In the genomic region with DNA sequence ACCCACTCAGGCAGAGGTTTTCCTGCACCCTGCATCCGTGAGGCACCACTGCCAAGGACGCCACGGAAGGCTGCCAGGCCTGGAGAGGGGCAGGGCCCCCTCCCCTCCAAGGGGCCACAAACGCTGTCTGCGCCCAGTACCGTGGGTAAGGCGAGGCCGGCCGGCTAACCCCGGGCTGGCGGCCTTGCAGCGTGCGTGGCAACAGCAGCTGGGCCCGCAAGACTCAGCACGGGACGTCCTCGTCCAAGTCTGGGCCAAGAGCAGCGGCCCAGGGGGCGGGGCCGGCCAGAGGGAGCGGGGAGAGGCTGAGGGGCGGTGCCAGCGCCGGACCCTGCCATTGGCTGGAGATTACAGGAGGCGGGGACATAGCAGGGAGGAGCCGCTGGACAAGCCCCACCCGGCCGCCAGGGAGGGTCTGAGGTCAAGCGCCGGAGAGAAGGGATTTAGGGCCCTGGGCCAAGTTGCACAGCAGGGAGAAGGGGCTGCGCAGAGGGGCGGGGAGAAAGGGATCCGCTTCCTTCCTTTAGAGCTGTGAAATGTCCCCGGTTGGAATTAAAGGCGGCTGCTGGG, we compare ENCODE assay signal across 8 cellular contexts. TPM values are rescaled to one million over a fixed set of nuclear protein-coding genes. Genes with fewer than 3 reads are reported as not detected.
A peak's percentile ranks its signal among the peaks of the same experiment; 100 is the strongest.
DNase-seq lines count a peak whose midpoint lies in the region; ATAC-seq lines count a peak whose summit lies in the region.

No MANE protein-coding gene starts in this region.

- DNase-seq in DMS 273 (lab: John Stamatoyannopoulos, UW; ENCODE audit: unreplicated experiment) = peak; percentile 96
- peak; percentile 95 for DNase-seq in HT-29 (ENCODE audit: low spot score)
- DNase-seq in SW480 (ENCODE audit: low spot score) = peak; percentile 68
- peak; percentile 78 to 92 for DNase-seq in dermis microvascular lymphatic vessel endothelial cell (ENCODE audit: low read depth in 2 of 2)
- DNase-seq in left lobe of liver (ENCODE audit: low spot score) = peak; percentile 99
- DNase-seq in stimulated activated CD4-positive, alpha-beta T cell treated with anti-CD3 and anti-CD28 coated beads, Interleukin-2, amount 100 ng/mL, for 24 hours = peak; percentile 29 to 64
- DNase-seq in CD8-positive, alpha-beta memory T cell = no peak

- peaks cover 7 to 69% (median 11%) of the 10 kb centered on the region in 3 donors for H3K36me3 Mint-ChIP-seq in CD8-positive, alpha-beta memory T cell

- CTCF ChIA-PET in CD8-positive, alpha-beta memory T cell (lab: Charles Lee) = interaction anchor here (17.0 kb wide), 1 partner anchor 23 kb away, joined by 498 read pairs; a partner anchor contains a TSS

- POLR2A ChIA-PET in CD8-positive, alpha-beta memory T cell (lab: Charles Lee) = no interaction called here

- no peaks in the 10 kb centered on the region for H3K9me3 Mint-ChIP-seq in CD8-positive, alpha-beta memory T cell

- no peaks in the 10 kb centered on the region for H3K27me3 Mint-ChIP-seq in CD8-positive, alpha-beta memory T cell

- H3K4me1 ChIP-seq in CD8-positive, alpha-beta memory T cell (ENCODE audit: insufficient read depth, low read length) = no peaks in the 10 kb centered on the region

- H3K36me3 ChIP-seq in CD8-positive, alpha-beta memory T cell (ENCODE audit: insufficient read depth, low read length) = no peaks in the 10 kb centered on the region

- H3K4me1 Mint-ChIP-seq in CD8-positive, alpha-beta memory T cell = peaks cover 0 to 1% (median 0%) of the 10 kb centered on the region in 3 donors

- no peak overlapping the region for H3K27ac ChIP-seq in CD8-positive, alpha-beta memory T cell (ENCODE audit: low read depth, low read length)

- H3K27ac Mint-ChIP-seq in CD8-positive, alpha-beta memory T cell = peak overlapping the region in 2 of 8 donors; percentile 12 to 77

- peak; percentile 100 for ATAC-seq in GM21390 (IDR thresholded peaks at IDR 0.05; ENCODE audit: unreplicated experiment)
- ATAC-seq in left lobe of liver = peak; percentile 74

- H3K27me3 ChIP-seq in CD8-positive, alpha-beta memory T cell (ENCODE audit: insufficient read depth, low read length, poor library complexity, severe bottlenecking) = no peaks in the 10 kb centered on the region

- no peaks in the 10 kb centered on the region for H3K9me3 ChIP-seq in CD8-positive, alpha-beta memory T cell (ENCODE audit: low read length)

- H3K4me3 Mint-ChIP-seq in CD8-positive, alpha-beta memory T cell = no peak overlapping the region

- H3K4me3 ChIP-seq in CD8-positive, alpha-beta memory T cell (ENCODE audit: low read length) = no peak overlapping the region

RNA-seq across cellular contexts. Expression of a gene that starts 16.0 kb away (rescaled TPM):
- 47.7 and 60.8 TPM in 2 replicates for total RNA-seq in HT-29 (2014; rRNA removed; shearing (Covaris generic))
- 11.0 and 19.0 TPM in 2 replicates for total RNA-seq in dermis microvascular lymphatic vessel endothelial cell
- 115 TPM for total RNA-seq in left lobe of liver
- total RNA-seq in CD8-positive, alpha-beta memory T cell = 10 to 100 TPM; 24.2 to 25.3 TPM
- polyA plus RNA-seq in CD8-positive, alpha-beta memory T cell = 23.5 TPM

RNA-seq across cellular contexts. Expression of a gene that starts 31.1 kb away (rescaled TPM):
- 133 and 143 TPM in 2 replicates for total RNA-seq in HT-29 (2014; rRNA removed; shearing (Covaris generic))
- total RNA-seq in dermis microvascular lymphatic vessel endothelial cell (34.5 and 64.1 TPM in 2 replicates), left lobe of liver (39.3 TPM)
- total RNA-seq in CD8-positive, alpha-beta memory T cell = 100 to 1,000 TPM; 151 to 154 TPM
- polyA plus RNA-seq in CD8-positive, alpha-beta memory T cell = 72.2 TPM

RNA-seq across cellular contexts. Expression of a gene that starts 37.9 kb away (rescaled TPM):
- not detected in 2 replicates for total RNA-seq in HT-29 (2014; rRNA removed; shearing (Covaris generic))
- total RNA-seq in dermis microvascular lymphatic vessel endothelial cell (not detected in 2 replicates), left lobe of liver (not detected)
- total RNA-seq in CD8-positive, alpha-beta memory T cell = not detected
- polyA plus RNA-seq in CD8-positive, alpha-beta memory T cell = 0.16 TPM

RNA-seq across cellular contexts. Expression of a gene that starts 39.2 kb away (rescaled TPM):
- 0.79 and 1.1 TPM in 2 replicates for total RNA-seq in HT-29 (2014; rRNA removed; shearing (Covaris generic))
- total RNA-seq in dermis microvascular lymphatic vessel endothelial cell (0.13 TPM in 1 of 2 replicates, not detected in the other), left lobe of liver (22.0 TPM)
- under 1 TPM; 0.24 to 0.27 TPM for total RNA-seq in CD8-positive, alpha-beta memory T cell
- 0.28 TPM for polyA plus RNA-seq in CD8-positive, alpha-beta memory T cell

Comparison
In these comparisons a context has a peak if more than half of its experiments do, and no peak if none do; other contexts are left out.
1. DNase-seq: peak in DMS 273 (single experiment), HT-29 (single experiment), SW480 (single experiment), dermis microvascular lymphatic vessel endothelial cell (2 of 2), left lobe of liver (single experiment) and stimulated activated CD4-positive, alpha-beta T cell treated with anti-CD3 and anti-CD28 coated beads, Interleukin-2, amount 100 ng/mL, for 24 hours (2 of 2); none in CD8-positive, alpha-beta memory T cell (0 of 5).